In the genomic region with DNA sequence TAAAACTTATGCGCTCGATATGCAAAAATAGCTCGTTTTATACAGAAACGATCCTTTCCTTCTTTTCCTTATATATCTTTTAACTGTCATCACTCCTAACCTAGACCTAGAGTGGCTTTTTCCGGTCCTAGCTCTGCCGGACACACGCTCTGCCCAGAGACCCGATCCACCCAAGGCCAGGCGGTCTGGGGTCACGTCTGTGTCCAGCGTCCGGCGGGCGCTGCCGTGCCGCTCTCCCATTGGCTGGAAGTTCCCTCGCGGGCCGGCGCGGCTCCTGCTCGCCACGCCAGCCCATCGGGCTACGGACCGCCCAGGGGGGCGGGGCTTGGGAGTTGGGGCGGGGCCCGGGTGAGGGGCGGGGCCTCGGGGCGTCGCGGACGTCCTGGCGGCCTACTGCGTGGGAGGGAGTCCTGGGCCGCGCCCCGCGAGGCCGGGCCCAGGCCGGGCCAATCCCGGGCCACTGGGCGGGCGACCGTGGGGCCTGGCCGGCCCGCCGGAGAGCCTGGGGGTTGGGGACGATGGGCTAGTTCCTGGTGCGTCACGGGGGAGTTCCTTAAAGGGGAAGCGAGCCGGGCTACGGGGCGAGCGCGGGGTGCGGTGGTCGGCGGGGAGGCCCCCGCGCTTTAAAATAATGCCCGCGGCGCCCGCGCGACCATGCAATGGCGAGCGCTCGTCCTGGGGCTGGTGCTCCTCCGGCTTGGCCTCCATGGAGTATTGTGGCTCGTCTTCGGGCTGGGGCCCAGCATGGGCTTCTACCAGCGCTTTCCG, we compare ENCODE assay signal across 8 cellular contexts. TPM values are rescaled to one million over a fixed set of nuclear protein-coding genes. Genes with fewer than 3 reads are reported as not detected.
DNase-seq lines count a peak whose midpoint lies in the region; ATAC-seq and FAIRE-seq lines count a peak whose summit lies in the region.

A gene (plus strand): TSS at position 556 of the 768 bp plus-strand sequence. CDS start 99 bp downstream, at position 655.

- H3K4me1 ChIP-seq in right cardiac atrium (ENCODE audit: control insufficient read depth, insufficient read depth, low read length), result peaks cover 5% of the 10 kb centered on the region

- no peaks in the 10 kb centered on the region for H3K9me3 ChIP-seq in right cardiac atrium (ENCODE audit: control insufficient read depth, low read length)

- peak; percentile 44 for DNase-seq in NCI-H1436 (lab: John Stamatoyannopoulos, UW)
- DNase-seq in anterior cingulate cortex (lab: John Stamatoyannopoulos, UW), result peak; percentile 38 to 98 (median 93)
- peak; percentile 95 to 98 (median 98) for DNase-seq in right cardiac atrium
- peak; percentile 78 for DNase-seq in pulmonary artery endothelial cell (ENCODE audit: low read depth, low spot score)
- DNase-seq in urothelium cell line (ENCODE audit: low spot score), result peak; percentile 100

- WGBS in right cardiac atrium, result under 1% methylated on average over 78 of the region's 78 CpGs

- intact Hi-C loops in T-helper 2 cell treated with Interferon-gamma antibody and Interleukin-4, amounts not matched to agents 100 ng/mL and 5 ng/mL, for 36 hours (cut with micrococcal nuclease), result loop anchor here (1.0 to 2.0 kb wide), 6 partner anchors 10 to 694 kb away; a partner anchor contains a TSS
- intact Hi-C loops in right cardiac atrium (cut with DNase I), result loop anchor here in 3 of 4 donors (5.0 to 10.0 kb wide), 4 partner anchors 53 to 463 kb away; a partner anchor contains a TSS

- peak; percentile 93 for FAIRE-seq in urothelium cell line (lab: Jason Lieb, UNC)

- H3K4me3 ChIP-seq in right cardiac atrium (ENCODE audit: low read length), result peak within 1 kb of the TSS; percentile 97

- ATAC-seq in GM18499 (IDR thresholded peaks at IDR 0.05; ENCODE audit: insufficient read depth, unreplicated experiment) (peak; percentile 48), HG02840 (IDR thresholded peaks at IDR 0.05; ENCODE audit: low FRiP score, unreplicated experiment) (peak; percentile 86), right cardiac atrium (peak; percentile 98 to 99)

- peak within 1 kb of the TSS; percentile 98 for H3K27ac ChIP-seq in right cardiac atrium (ENCODE audit: low read length)

- H3K27me3 ChIP-seq in right cardiac atrium (ENCODE audit: control insufficient read depth, insufficient read depth), result no peaks in the 10 kb centered on the region

RNA-seq across cellular contexts. Expression of the gene that starts here (rescaled TPM):
- 92.3 and 96.6 TPM in 2 replicates for total RNA-seq in T-helper 2 cell treated with Interferon-gamma antibody and Interleukin-4, amounts not matched to agents 100 ng/mL and 5 ng/mL, for 36 hours
- total RNA-seq in right cardiac atrium, result 10 to 100 TPM in 3 of 4 donors, 1 to 10 TPM in 1; 8.0 to 16.6 (median 10.4) TPM
- 3.6 TPM for polyA plus RNA-seq in right cardiac atrium
- 21.9 and 26.2 TPM in 2 replicates for total RNA-seq in pulmonary artery endothelial cell

Comparison
In these comparisons a context has a peak if more than half of its experiments do, and no peak if none do; other contexts are left out.
1. Peak in every context shown above with its lines: DNase-seq, ATAC-seq, H3K4me3 ChIP-seq and H3K27ac ChIP-seq.
2. ATAC-seq: peak in every context shown above with its lines; median percentile 98 in right cardiac atrium; 86 in HG02840; 48 in GM18499.
3. DNase-seq: peak in every context shown above with its lines; median percentile 100 in urothelium cell line; 98 in right cardiac atrium; 93 in anterior cingulate cortex; 78 in pulmonary artery endothelial cell; 44 in NCI-H1436.